ENCODE assay signal across 8 cellular contexts in the genomic region with DNA sequence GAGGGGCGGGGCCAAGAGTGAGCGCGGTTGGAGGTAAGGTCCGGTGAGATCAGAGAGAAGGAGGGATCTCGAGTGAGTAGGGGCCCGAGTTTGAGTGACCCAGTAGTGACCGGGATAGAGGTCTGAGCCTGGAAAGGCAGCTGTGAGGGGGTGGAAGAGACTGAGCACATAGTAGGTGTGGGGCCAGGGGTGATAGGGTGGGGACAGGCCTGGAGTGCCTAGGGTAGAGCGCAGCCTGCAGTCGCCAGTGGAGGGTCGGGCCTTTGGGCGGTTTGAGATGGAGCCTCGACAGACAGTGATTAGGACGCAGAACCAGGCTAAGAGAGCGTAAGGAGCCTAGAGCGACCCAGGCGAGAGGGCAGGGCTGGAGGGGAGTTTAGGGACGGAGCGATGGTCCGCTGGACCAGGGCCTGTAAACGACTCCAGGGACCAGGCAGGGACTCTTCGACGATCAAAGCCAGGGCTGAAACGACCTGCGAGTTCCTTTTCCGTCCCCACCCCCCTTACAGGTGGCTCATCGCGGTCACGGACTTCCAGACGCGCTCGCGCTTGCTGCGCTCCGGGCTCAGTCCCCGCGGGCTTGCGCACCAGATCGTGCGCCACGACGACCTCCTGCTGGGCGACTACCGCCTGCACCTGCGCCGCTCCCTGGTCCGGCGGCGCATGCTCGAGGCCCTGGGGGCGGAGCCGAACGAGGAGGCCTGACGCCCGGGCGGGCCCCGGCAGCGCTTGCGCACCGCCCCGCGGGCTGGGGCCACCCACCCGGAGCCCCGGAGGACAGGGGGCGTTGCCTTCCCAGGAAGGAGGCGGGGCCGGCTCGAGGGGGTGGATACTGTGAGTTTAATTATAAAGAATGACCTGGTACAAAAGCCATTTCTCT. TPM values are rescaled to one million over a fixed set of nuclear protein-coding genes. Genes with fewer than 3 reads are reported as not detected.
DNase-seq lines count a peak whose midpoint lies in the region; ATAC-seq and TF ChIP-seq lines count a peak whose summit lies in the region.

No MANE protein-coding gene starts in this region.

- peaks cover 16% of the 10 kb centered on the region for H3K36me3 Mint-ChIP-seq in activated T-helper 17 cell treated with anti-CD3 and anti-CD28 coated beads, Interleukin-2, amount 50 U/mL, for 72 hours (ENCODE audit: low read depth)
- no peaks in the 10 kb centered on the region for H3K36me3 Mint-ChIP-seq in osteocyte (ENCODE audit: unreplicated experiment)
- no peaks in the 10 kb centered on the region for H3K36me3 Mint-ChIP-seq in type B pancreatic cell

- peaks cover 6% of the 10 kb centered on the region; the same call in 1 of the 2 replicates for H3K9me3 ChIP-seq in NT2/D1 (ENCODE audit: insufficient read depth, low read length)

- H3K36me3 ChIP-seq in NT2/D1 (ENCODE audit: insufficient read depth, insufficient read length, low read length) = no peaks in the 10 kb centered on the region

- peaks cover 70% of the 10 kb centered on the region for H3K27me3 Mint-ChIP-seq in activated T-helper 17 cell treated with anti-CD3 and anti-CD28 coated beads, Interleukin-2, amount 50 U/mL, for 72 hours
- peaks cover 14% of the 10 kb centered on the region for H3K27me3 Mint-ChIP-seq in osteocyte (ENCODE audit: unreplicated experiment)
- peaks cover 82% of the 10 kb centered on the region for H3K27me3 Mint-ChIP-seq in type B pancreatic cell

- peaks cover 23% of the 10 kb centered on the region for H3K9me3 Mint-ChIP-seq in activated T-helper 17 cell treated with anti-CD3 and anti-CD28 coated beads, Interleukin-2, amount 50 U/mL, for 72 hours
- H3K9me3 Mint-ChIP-seq in osteocyte (ENCODE audit: unreplicated experiment) = peaks cover 4% of the 10 kb centered on the region
- H3K9me3 Mint-ChIP-seq in type B pancreatic cell = peaks cover 4% of the 10 kb centered on the region

- peak overlapping the region; percentile 68 for H3K4me3 Mint-ChIP-seq in activated T-helper 17 cell treated with anti-CD3 and anti-CD28 coated beads, Interleukin-2, amount 50 U/mL, for 72 hours
- H3K4me3 Mint-ChIP-seq in osteocyte (ENCODE audit: unreplicated experiment) (peak overlapping the region; percentile 76), type B pancreatic cell (peak overlapping the region; percentile 98)

- H3K4me1 ChIP-seq in NT2/D1 (ENCODE audit: insufficient read depth, insufficient read length) = peaks cover 6% of the 10 kb centered on the region

- DNase-seq in GM13977 (ENCODE audit: low spot score) (peak; percentile 93), NT2/D1 (ENCODE audit: low read depth, low spot score) (peak; percentile 83), globus pallidus (ENCODE audit: low spot score) (peak; percentile 78), osteocyte (ENCODE audit: extremely low spot score, unreplicated experiment) (no peak), type B pancreatic cell (ENCODE audit: extremely low spot score, unreplicated experiment) (peak; percentile 87), NCI-H128 (lab: John Stamatoyannopoulos, UW; ENCODE audit: unreplicated experiment) (no peak)

- in situ Hi-C loops in GM13977 (cut with MboI; ENCODE audit: low pct_unique_long_range_greater_than_20kb, low sequenced_read_pairs, unreplicated experiment) = no loop called here

- no peak overlapping the region for H3K27ac Mint-ChIP-seq in activated T-helper 17 cell treated with anti-CD3 and anti-CD28 coated beads, Interleukin-2, amount 50 U/mL, for 72 hours
- H3K27ac Mint-ChIP-seq in osteocyte (ENCODE audit: unreplicated experiment) = peak overlapping the region; percentile 71
- peak overlapping the region; percentile 96 for H3K27ac Mint-ChIP-seq in type B pancreatic cell

- no peak for ATAC-seq in activated T-helper 17 cell treated with anti-CD3 and anti-CD28 coated beads, Interleukin-2, amount 50 U/mL, for 72 hours (replicated peaks)
- no peak for ATAC-seq in GM21367 (IDR thresholded peaks at IDR 0.05; ENCODE audit: unreplicated experiment)

- H3K4me3 ChIP-seq in NT2/D1 (ENCODE audit: insufficient read length, low read depth) = peak overlapping the region; percentile 76

- no peak for TF ChIP-seq CTCF in GM13977 (IDR thresholded peaks at IDR 0.05; ENCODE audit: extremely low read depth, insufficient read depth, missing control alignments)
- no peak for TF ChIP-seq CTCF in osteocyte (IDR thresholded peaks at IDR 0.05)
- no peak for TF ChIP-seq CTCF in type B pancreatic cell (conservative IDR thresholded peaks at IDR 0.05)

- H3K4me1 Mint-ChIP-seq in activated T-helper 17 cell treated with anti-CD3 and anti-CD28 coated beads, Interleukin-2, amount 50 U/mL, for 72 hours = peaks cover 18% of the 10 kb centered on the region
- H3K4me1 Mint-ChIP-seq in osteocyte (ENCODE audit: unreplicated experiment) (peaks cover 13% of the 10 kb centered on the region), type B pancreatic cell (ENCODE audit: unreplicated experiment) (peaks cover 9% of the 10 kb centered on the region)

- H3K9ac ChIP-seq in NT2/D1 (ENCODE audit: insufficient read length, low read depth) = peak overlapping the region; percentile 92

- no peaks in the 10 kb centered on the region for H3K27me3 ChIP-seq in NT2/D1 (ENCODE audit: insufficient read depth, insufficient read length)

RNA-seq across cellular contexts. Expression of gene C19orf81, which starts 9.4 kb away (rescaled TPM):
- not detected for total RNA-seq in activated T-helper 17 cell treated with anti-CD3 and anti-CD28 coated beads, Interleukin-2, amount 50 U/mL, for 72 hours
- total RNA-seq in osteocyte = not detected in 2 replicates
- total RNA-seq in type B pancreatic cell (ENCODE audit: low replicate concordance) = 1.8 and 3.7 TPM in 2 replicates

RNA-seq across cellular contexts. Expression of gene SYT3, which starts 19.0 kb away (rescaled TPM):
- total RNA-seq in activated T-helper 17 cell treated with anti-CD3 and anti-CD28 coated beads, Interleukin-2, amount 50 U/mL, for 72 hours = not detected
- total RNA-seq in osteocyte = 0.29 and 0.38 TPM in 2 replicates
- 0.68 TPM in 1 of 2 replicates, not detected in the other for total RNA-seq in type B pancreatic cell (ENCODE audit: low replicate concordance)

Comparison
In these comparisons a context has a peak if more than half of its experiments do, and no peak if none do; other contexts are left out.
1. DNase-seq: peak in GM13977 (single experiment), NT2/D1 (single experiment), globus pallidus (single experiment) and type B pancreatic cell (single experiment); none in osteocyte (single experiment) and NCI-H128 (single experiment).
2. Peak in every context shown above with its lines, with median percentiles within 50 percentile points of each other: H3K4me3 Mint-ChIP-seq.